27 cellular contexts compared by ENCODE assay signal in the genomic region with DNA sequence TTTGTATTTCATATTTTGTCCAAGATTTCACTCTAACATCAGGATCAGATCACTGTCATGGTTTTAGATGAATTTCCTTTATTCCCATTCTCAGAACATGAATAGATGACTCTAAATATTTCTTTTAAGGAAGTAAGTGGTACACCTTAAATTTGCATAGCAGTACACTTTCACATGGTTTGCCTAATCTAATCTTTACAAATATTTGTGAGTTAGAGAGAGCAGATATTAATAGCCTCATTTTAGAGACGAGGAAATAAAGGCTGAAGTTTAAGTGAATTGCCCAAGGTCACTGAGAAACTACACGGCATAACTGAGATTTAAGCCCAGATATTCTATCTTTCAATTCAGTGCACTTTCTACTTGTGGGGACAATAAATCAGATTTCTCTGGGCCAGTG. TPM values are rescaled to one million over a fixed set of nuclear protein-coding genes. Genes with fewer than 3 reads are reported as not detected.
DNase-seq lines count a peak whose midpoint lies in the region; ATAC-seq, FAIRE-seq and TF ChIP-seq lines count a peak whose summit lies in the region.
"Had no signal": no experiment of that assay in that cellular context is flagged by ENCODE, and none has a peak within 500 bp of the region (broad histone marks: within the 10 kb centered on the region; RNA-seq: fewer than 3 reads in every experiment).

No MANE protein-coding gene starts in this region.

- no peaks in the 10 kb centered on the region for H3K9me3 ChIP-seq in Karpas-422 (ENCODE audit: low read length)
- H3K9me3 ChIP-seq in pancreas, result no peaks in the 10 kb centered on the region
- H3K9me3 ChIP-seq: A549; BE2C; BLaER1 treated with 17β-estradiol and CSF1 and Interleukin-3, amounts not matched to agents 10 nM and 100 nM had no signal

- no peak for FAIRE-seq in pancreas (lab: Jason Lieb, UNC)
- FAIRE-seq: A549, D721Med, GM12891 had no signal

- H3K36me3 Mint-ChIP-seq in natural killer cell treated with Interleukin-12 subunit alpha and Interleukin-12 subunit beta and Interleukin-15 and Interleukin-18, amount 100 ng/mL, for 72 hours, result no peaks in the 10 kb centered on the region
- no peaks in the 10 kb centered on the region for H3K36me3 Mint-ChIP-seq in activated T-cell treated with anti-CD3 and anti-CD28 coated beads, Interleukin-2, amount 50 U/mL, for 72 hours (ENCODE audit: insufficient read depth in 2 of 2)
- H3K36me3 Mint-ChIP-seq: CD14-positive monocyte; CD8-positive, alpha-beta memory T cell had no signal

- H3K79me2 ChIP-seq in Karpas-422 (ENCODE audit: low read length), result no peaks in the 10 kb centered on the region

- H3K4me3 Mint-ChIP-seq in natural killer cell treated with Interleukin-12 subunit alpha and Interleukin-12 subunit beta and Interleukin-15 and Interleukin-18, amount 100 ng/mL, for 72 hours, result no peak overlapping the region
- H3K4me3 Mint-ChIP-seq in activated T-cell treated with anti-CD3 and anti-CD28 coated beads, Interleukin-2, amount 50 U/mL, for 72 hours, result no peak overlapping the region
- H3K4me3 Mint-ChIP-seq: CD14-positive monocyte; CD4-positive, alpha-beta T cell; CD8-positive, alpha-beta memory T cell; GM23338; H9 had no signal

- H3K36me3 ChIP-seq in Karpas-422 (ENCODE audit: insufficient read depth, low read length), result no peaks in the 10 kb centered on the region
- H3K36me3 ChIP-seq in pancreas, result no peaks in the 10 kb centered on the region
- H3K36me3 ChIP-seq: BE2C; BLaER1 treated with 17β-estradiol and CSF1 and Interleukin-3, amounts not matched to agents 10 nM and 100 nM had no signal

- no peak overlapping the region for H3K27ac Mint-ChIP-seq in natural killer cell treated with Interleukin-12 subunit alpha and Interleukin-12 subunit beta and Interleukin-15 and Interleukin-18, amount 100 ng/mL, for 72 hours
- H3K27ac Mint-ChIP-seq in activated T-cell treated with anti-CD3 and anti-CD28 coated beads, Interleukin-2, amount 50 U/mL, for 72 hours, result no peak overlapping the region
- H3K27ac Mint-ChIP-seq: CD4-positive, alpha-beta T cell; CD8-positive, alpha-beta memory T cell; GM23338; H9 had no signal

- H3K9ac ChIP-seq in Karpas-422 (ENCODE audit: low read length), result no peak overlapping the region
- H3K9ac ChIP-seq: BLaER1 treated with 17β-estradiol and CSF1 and Interleukin-3, amounts not matched to agents 10 nM and 100 nM had no signal

- H4K20me1 ChIP-seq in Karpas-422 (ENCODE audit: insufficient read depth, low read depth, low read length), result no peaks in the 10 kb centered on the region
- H4K20me1 ChIP-seq: BLaER1 treated with 17β-estradiol and CSF1 and Interleukin-3, amounts not matched to agents 10 nM and 100 nM had no signal

- H3K4me3 ChIP-seq in Karpas-422 (ENCODE audit: low read length) (no peak overlapping the region), pancreas (no peak overlapping the region)
- H3K4me3 ChIP-seq: A549; BLaER1 treated with 17β-estradiol and CSF1 and Interleukin-3, amounts not matched to agents 10 nM and 100 nM; GM23338 had no signal

- no peak for TF ChIP-seq CTCF in pancreas (IDR thresholded peaks at IDR 0.05)

- intact Hi-C loops in pancreas (cut with DNase I), result no loop called here

- no peaks in the 10 kb centered on the region for H3K9me2 ChIP-seq in Karpas-422 (replicated peaks; ENCODE audit: insufficient read depth, low read length)

- whole genome bisulfite sequencing in pancreas, 2 donors, result 6 to 10% methylated on average over 2 of the region's 2 CpGs

- no peaks in the 10 kb centered on the region for H3K9me3 Mint-ChIP-seq in natural killer cell treated with Interleukin-12 subunit alpha and Interleukin-12 subunit beta and Interleukin-15 and Interleukin-18, amount 100 ng/mL, for 72 hours
- H3K9me3 Mint-ChIP-seq in activated T-cell treated with anti-CD3 and anti-CD28 coated beads, Interleukin-2, amount 50 U/mL, for 72 hours, result no peaks in the 10 kb centered on the region
- H3K9me3 Mint-ChIP-seq: CD4-positive, alpha-beta T cell; CD8-positive, alpha-beta memory T cell; GM23338; H9 had no signal

- H3K27me3 ChIP-seq in Karpas-422 (ENCODE audit: low read length) (no peaks in the 10 kb centered on the region), pancreas (no peaks in the 10 kb centered on the region)
- H3K27me3 ChIP-seq: BLaER1 treated with 17β-estradiol and CSF1 and Interleukin-3, amounts not matched to agents 10 nM and 100 nM had no signal

- no peak overlapping the region for H3K4me2 ChIP-seq in Karpas-422 (ENCODE audit: low read depth, low read length, poor library complexity, severe bottlenecking)
- H3K4me2 ChIP-seq: A549; BLaER1 treated with 17β-estradiol and CSF1 and Interleukin-3, amounts not matched to agents 10 nM and 100 nM; GM23338 had no signal

- no peak overlapping the region for H3K27ac ChIP-seq in Karpas-422 (ENCODE audit: low read length)
- no peak overlapping the region for H3K27ac ChIP-seq in pancreas
- H3K27ac ChIP-seq: A549; BLaER1 treated with 17β-estradiol and CSF1 and Interleukin-3, amounts not matched to agents 10 nM and 100 nM had no signal

- peaks cover 28 to 44% of the 10 kb centered on the region in 2 donors for H3K27me3 Mint-ChIP-seq in natural killer cell treated with Interleukin-12 subunit alpha and Interleukin-12 subunit beta and Interleukin-15 and Interleukin-18, amount 100 ng/mL, for 72 hours
- peaks cover 36% of the 10 kb centered on the region for H3K27me3 Mint-ChIP-seq in activated T-cell treated with anti-CD3 and anti-CD28 coated beads, Interleukin-2, amount 50 U/mL, for 72 hours (ENCODE audit: low read depth)

- ATAC-seq in GM18868 (IDR thresholded peaks at IDR 0.05; ENCODE audit: unreplicated experiment), result peak; percentile 44
- ATAC-seq in HG02885 (IDR thresholded peaks at IDR 0.05; ENCODE audit: poor library complexity, unreplicated experiment), result peak; percentile 39
- peak in 3 of 4 donors; percentile 55 to 84 (median 70) for ATAC-seq in pancreas
- no peak for ATAC-seq in HG03175 (IDR thresholded peaks at IDR 0.05; ENCODE audit: unreplicated experiment)
- ATAC-seq in natural killer cell treated with Interleukin-12 subunit alpha and Interleukin-12 subunit beta and Interleukin-15 and Interleukin-18, amount 100 ng/mL, for 72 hours, result no peak
- ATAC-seq in activated T-cell treated with anti-CD3 and anti-CD28 coated beads, Interleukin-2, amount 50 U/mL, for 72 hours (replicated peaks in 1 of 2), result no peak
- ATAC-seq: A549, GM23338, HCT116 had no signal

- DNase-seq in Karpas-422 (peak; percentile 38), pancreas (no peak), putamen (ENCODE audit: low spot score) (no peak)
- DNase-seq in natural killer cell treated with Interleukin-12 subunit alpha and Interleukin-12 subunit beta and Interleukin-15 and Interleukin-18, amount 100 ng/mL, for 72 hours (ENCODE audit: low spot score), result no peak
- DNase-seq in activated T-cell treated with anti-CD3 and anti-CD28 coated beads, Interleukin-2, amount 50 U/mL, for 72 hours, result no peak
- DNase-seq: 8988T; ACHN; AML-193; BE2C; CD4-positive, alpha-beta T cell; CD8-positive, alpha-beta memory T cell; DMS 273 treated with DMSO at 0.1 percent for 48 hours; DMS79; EL; GDM1; H9 had no signal

- no peaks in the 10 kb centered on the region for H3K4me1 Mint-ChIP-seq in natural killer cell treated with Interleukin-12 subunit alpha and Interleukin-12 subunit beta and Interleukin-15 and Interleukin-18, amount 100 ng/mL, for 72 hours (ENCODE audit: low read depth in 2 of 2)
- peaks cover 10% of the 10 kb centered on the region for H3K4me1 Mint-ChIP-seq in activated T-cell treated with anti-CD3 and anti-CD28 coated beads, Interleukin-2, amount 50 U/mL, for 72 hours (ENCODE audit: low read depth)
- H3K4me1 Mint-ChIP-seq: CD8-positive, alpha-beta memory T cell had no signal

- H2AFZ ChIP-seq in Karpas-422 (ENCODE audit: low read length), result no peak overlapping the region
- H2AFZ ChIP-seq: GM23338 had no signal

- H3K4me1 ChIP-seq in Karpas-422 (ENCODE audit: low read length), result peaks cover 3% of the 10 kb centered on the region; the same call in 1 of the 2 replicates
- no peaks in the 10 kb centered on the region for H3K4me1 ChIP-seq in pancreas
- H3K4me1 ChIP-seq: A549; BE2C; BLaER1 treated with 17β-estradiol and CSF1 and Interleukin-3, amounts not matched to agents 10 nM and 100 nM had no signal

RNA-seq across cellular contexts. Expression of a gene that starts 14.2 kb away (rescaled TPM):
- 1,199 and 1,851 TPM in 2 replicates for total RNA-seq in Karpas-422 (2014; rRNA removed; shearing (Covaris generic); ENCODE audit: low replicate concordance)
- 10 to 100 TPM in 2 of 6 donors, 1 to 10 TPM in 3, not detected in 1; 1.0 to 11.1 (median 2.7) TPM for total RNA-seq in pancreas
- not detected for polyA plus RNA-seq in pancreas
- total RNA-seq in natural killer cell treated with Interleukin-12 subunit alpha and Interleukin-12 subunit beta and Interleukin-15 and Interleukin-18, amount 100 ng/mL, for 72 hours, result 10 to 100 TPM in 1 of 2 donors, not detected in 1; 18.6 TPM
- 10 to 100 TPM in 1 of 2 donors, 1 to 10 TPM in 1; 5.6 to 23.0 TPM for total RNA-seq in activated T-cell treated with anti-CD3 and anti-CD28 coated beads, Interleukin-2, amount 50 U/mL, for 72 hours

RNA-seq across cellular contexts. Expression of a gene that starts 18.7 kb away (rescaled TPM):
- 3.6 and 4.2 TPM in 2 replicates for total RNA-seq in Karpas-422 (2014; rRNA removed; shearing (Covaris generic); ENCODE audit: low replicate concordance)
- total RNA-seq in pancreas, result under 1 TPM; 0.14 to 0.75 (median 0.37) TPM
- polyA plus RNA-seq in pancreas, result under 1 TPM; 0.49 to 0.82 TPM
- total RNA-seq in natural killer cell treated with Interleukin-12 subunit alpha and Interleukin-12 subunit beta and Interleukin-15 and Interleukin-18, amount 100 ng/mL, for 72 hours, result 1 to 10 TPM; 1.5 to 2.0 TPM
- total RNA-seq in activated T-cell treated with anti-CD3 and anti-CD28 coated beads, Interleukin-2, amount 50 U/mL, for 72 hours, result under 1 TPM; 0.26 to 0.46 TPM
- total RNA-seq: CD4-positive, alpha-beta T cell; H4 had no signal

RNA-seq across cellular contexts. Expression of a gene that starts 22.5 kb away (rescaled TPM):
- 18.3 and 22.7 TPM in 2 replicates for total RNA-seq in Karpas-422 (2014; rRNA removed; shearing (Covaris generic); ENCODE audit: low replicate concordance)
- total RNA-seq in pancreas, result 1 to 10 TPM; 5.0 to 9.1 (median 6.7) TPM
- 1 to 10 TPM; 4.0 to 7.0 TPM for polyA plus RNA-seq in pancreas
- total RNA-seq in natural killer cell treated with Interleukin-12 subunit alpha and Interleukin-12 subunit beta and Interleukin-15 and Interleukin-18, amount 100 ng/mL, for 72 hours, result 10 to 100 TPM; 14.0 to 14.5 TPM
- total RNA-seq in activated T-cell treated with anti-CD3 and anti-CD28 coated beads, Interleukin-2, amount 50 U/mL, for 72 hours, result 10 to 100 TPM; 15.1 to 16.2 TPM

Comparison
In these comparisons a context has a peak if more than half of its experiments do, and no peak if none do; other contexts are left out.
1. ATAC-seq: peak in GM18868 (single experiment), HG02885 (single experiment) and pancreas (3 of 4); none in HG03175 (single experiment), natural killer cell treated with Interleukin-12 subunit alpha and Interleukin-12 subunit beta and Interleukin-15 and Interleukin-18, amount 100 ng/mL, for 72 hours (0 of 2) and activated T-cell treated with anti-CD3 and anti-CD28 coated beads, Interleukin-2, amount 50 U/mL, for 72 hours (0 of 2).
2. RNA of a gene that starts 14.2 kb away (total RNA-seq): 1,199 to 1,851 TPM in Karpas-422; 5.6 to 23.0 TPM in activated T-cell treated with anti-CD3 and anti-CD28 coated beads, Interleukin-2, amount 50 U/mL, for 72 hours, 18.6 TPM in natural killer cell treated with Interleukin-12 subunit alpha and Interleukin-12 subunit beta and Interleukin-15 and Interleukin-18, amount 100 ng/mL, for 72 hours and 1.0 to 11.1 TPM in pancreas; every median in the first group is over 10 times any median in the second.